1 cellular context compared by ENCODE assay signal in the genomic region with DNA sequence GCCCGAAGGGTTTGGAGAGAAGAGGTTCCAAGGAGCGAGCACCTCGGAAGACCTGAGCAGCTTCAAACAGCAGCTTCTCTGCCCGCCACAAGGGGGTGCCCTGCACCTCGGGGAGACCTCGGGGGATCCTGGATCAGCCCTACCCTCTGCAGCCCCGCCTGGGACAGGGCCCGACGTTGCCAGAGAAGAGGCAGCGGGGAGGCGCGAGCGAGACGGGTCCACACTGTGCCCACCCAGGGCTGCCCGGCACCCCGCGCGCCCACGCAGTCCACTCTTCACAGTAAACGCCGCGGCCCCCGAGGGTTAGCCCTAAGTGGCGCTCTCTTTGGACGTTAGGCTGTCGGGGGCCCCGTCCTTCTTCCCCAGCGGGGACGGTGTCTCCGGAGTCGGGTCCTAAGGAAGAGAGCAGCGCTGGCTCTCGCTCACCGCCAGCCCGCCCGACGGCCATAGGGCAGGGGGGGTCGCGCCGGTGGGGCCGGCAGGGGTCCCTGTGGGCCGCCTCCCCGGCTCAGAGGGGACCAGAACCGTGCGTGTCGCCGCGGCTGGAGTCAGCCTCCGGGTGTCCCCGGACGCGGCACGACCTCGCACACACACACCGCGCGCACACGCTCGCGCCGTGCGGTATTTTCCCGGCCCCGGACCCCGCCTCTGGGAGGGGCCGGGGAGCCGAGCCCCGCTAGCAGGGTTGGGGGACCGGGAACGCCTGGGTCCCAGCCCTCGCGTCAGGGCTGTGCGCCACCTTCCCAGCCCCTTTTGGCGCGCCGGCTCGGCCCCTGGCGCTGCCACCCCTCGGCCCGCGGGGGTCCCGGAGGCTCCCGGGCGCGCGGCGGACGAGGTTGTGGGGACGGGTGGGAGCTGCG.
TF ChIP-seq lines count a peak whose summit lies in the region.

No MANE protein-coding gene starts in this region.

TF ChIP-seq in HepG2, 621 proteins besides CTCF, POLR2A, EP300 and RAD21 (continued from another document and continues in another):
- TF ChIP-seq ZFP37 (CRISPR knock-in tag; IDR thresholded peaks at IDR 0.05; ENCODE audit: borderline replicate concordance) (no peak), REXO4 (CRISPR knock-in tag; IDR thresholded peaks at IDR 0.05; ENCODE audit: borderline replicate concordance) (no peak), SCMH1 (CRISPR knock-in tag; IDR thresholded peaks at IDR 0.05; ENCODE audit: borderline replicate concordance) (no peak), SMC3 (IDR thresholded peaks at IDR 0.05; ENCODE audit: low read length) (peak; percentile 67; the same call in 1 of the 2 replicates), ZNF230 (CRISPR knock-in tag; IDR thresholded peaks at IDR 0.05) (peak; percentile 88; the same call in 1 of the 2 replicates), DPF2 (CRISPR knock-in tag; IDR thresholded peaks at IDR 0.05; ENCODE audit: borderline replicate concordance, low read depth) (no peak), ZBTB7A (CRISPR knock-in tag; IDR thresholded peaks at IDR 0.05) (no peak), SNAPC2 (CRISPR knock-in tag; IDR thresholded peaks at IDR 0.05) (no peak), HES4 (CRISPR knock-in tag; IDR thresholded peaks at IDR 0.05; ENCODE audit: borderline replicate concordance) (0 out of 2 replicates have a peak, but pooled peaks have one; percentile 50), NFKBIZ (CRISPR knock-in tag; IDR thresholded peaks at IDR 0.05) (peak; percentile 31; the same call in 1 of the 2 replicates), IRF9 (CRISPR knock-in tag; IDR thresholded peaks at IDR 0.05; ENCODE audit: borderline replicate concordance) (0 out of 2 replicates have a peak, but pooled peaks have one; percentile 18), ASH2L (IDR thresholded peaks at IDR 0.05; ENCODE audit: insufficient read length, low read depth, low read length) (no peak), ZNF207 (IDR thresholded peaks at IDR 0.05; ENCODE audit: borderline replicate concordance) (no peak), SALL1 (CRISPR knock-in tag; IDR thresholded peaks at IDR 0.05) (peak; percentile 58; the same call in 1 of the 2 replicates), SOX6 (IDR thresholded peaks at IDR 0.05) (no peak), SOX6 (CRISPR knock-in tag; IDR thresholded peaks at IDR 0.05) (peak; percentile 53; the same call in 1 of the 2 replicates), KLF15 (CRISPR knock-in tag; IDR thresholded peaks at IDR 0.05; ENCODE audit: borderline replicate concordance) (peak; percentile 84; the same call in 1 of the 2 replicates), TCF12 (IDR thresholded peaks at IDR 0.05) (no peak), TCF12 (CRISPR knock-in tag; IDR thresholded peaks at IDR 0.05) (0 out of 2 replicates have a peak, but pooled peaks have one; percentile 34), ZNF564 (CRISPR knock-in tag; IDR thresholded peaks at IDR 0.05) (no peak), HMG20A (CRISPR knock-in tag; IDR thresholded peaks at IDR 0.05; ENCODE audit: borderline replicate concordance) (no peak), ZBTB10 (CRISPR knock-in tag; IDR thresholded peaks at IDR 0.05; ENCODE audit: borderline replicate concordance) (peak; percentile 93), ISL2 (CRISPR knock-in tag; IDR thresholded peaks at IDR 0.05) (peak; percentile 60), ZFP62 (CRISPR knock-in tag; IDR thresholded peaks at IDR 0.05) (0 out of 2 replicates have a peak, but pooled peaks have one; percentile 31), ZNF891 (CRISPR knock-in tag; IDR thresholded peaks at IDR 0.05) (no peak), ZNF713 (CRISPR knock-in tag; IDR thresholded peaks at IDR 0.05) (0 out of 2 replicates have a peak, but pooled peaks have one; percentile 27), HMGXB3 (CRISPR knock-in tag; IDR thresholded peaks at IDR 0.05; ENCODE audit: borderline replicate concordance) (0 out of 2 replicates have a peak, but pooled peaks have one; percentile 33), NFKB2 (CRISPR knock-in tag; IDR thresholded peaks at IDR 0.05; ENCODE audit: borderline replicate concordance) (peak; percentile 82; the same call in 1 of the 2 replicates), ZNF331 (CRISPR knock-in tag; IDR thresholded peaks at IDR 0.05) (peak; percentile 46; the same call in 1 of the 2 replicates), RNF2 (conservative IDR thresholded peaks at IDR 0.05; ENCODE audit: low read depth) (peak; percentile 55; the same call in 1 of the 2 replicates), ZNF775 (CRISPR knock-in tag; IDR thresholded peaks at IDR 0.05; ENCODE audit: borderline replicate concordance) (0 out of 2 replicates have a peak, but pooled peaks have one; percentile 42), MAFF (IDR thresholded peaks at IDR 0.05; ENCODE audit: low read depth, low read length) (no peak), MED1 (CRISPR knock-in tag; IDR thresholded peaks at IDR 0.05) (no peak), FOSL2 (CRISPR knock-in tag; IDR thresholded peaks at IDR 0.05) (peak; percentile 52), ATM (IDR thresholded peaks at IDR 0.05; ENCODE audit: borderline replicate concordance) (no peak), ADNP (CRISPR knock-in tag; IDR thresholded peaks at IDR 0.05) (peak; percentile 36; the same call in 1 of the 2 replicates)
- TF ChIP-seq, protein P1, sequence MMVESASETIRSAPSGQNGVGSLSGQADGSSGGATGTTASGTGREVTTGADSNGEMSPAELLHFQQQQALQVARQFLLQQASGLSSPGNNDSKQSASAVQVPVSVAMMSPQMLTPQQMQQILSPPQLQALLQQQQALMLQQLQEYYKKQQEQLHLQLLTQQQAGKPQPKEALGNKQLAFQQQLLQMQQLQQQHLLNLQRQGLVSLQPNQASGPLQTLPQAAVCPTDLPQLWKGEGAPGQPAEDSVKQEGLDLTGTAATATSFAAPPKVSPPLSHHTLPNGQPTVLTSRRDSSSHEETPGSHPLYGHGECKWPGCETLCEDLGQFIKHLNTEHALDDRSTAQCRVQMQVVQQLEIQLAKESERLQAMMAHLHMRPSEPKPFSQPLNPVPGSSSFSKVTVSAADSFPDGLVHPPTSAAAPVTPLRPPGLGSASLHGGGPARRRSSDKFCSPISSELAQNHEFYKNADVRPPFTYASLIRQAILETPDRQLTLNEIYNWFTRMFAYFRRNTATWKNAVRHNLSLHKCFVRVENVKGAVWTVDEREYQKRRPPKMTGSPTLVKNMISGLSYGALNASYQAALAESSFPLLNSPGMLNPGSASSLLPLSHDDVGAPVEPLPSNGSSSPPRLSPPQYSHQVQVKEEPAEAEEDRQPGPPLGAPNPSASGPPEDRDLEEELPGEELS (CRISPR knock-in tag; IDR thresholded peaks at IDR 0.05), result 0 out of 2 replicates have a peak, but pooled peaks have one; percentile 21
- TF ChIP-seq, protein P2, sequence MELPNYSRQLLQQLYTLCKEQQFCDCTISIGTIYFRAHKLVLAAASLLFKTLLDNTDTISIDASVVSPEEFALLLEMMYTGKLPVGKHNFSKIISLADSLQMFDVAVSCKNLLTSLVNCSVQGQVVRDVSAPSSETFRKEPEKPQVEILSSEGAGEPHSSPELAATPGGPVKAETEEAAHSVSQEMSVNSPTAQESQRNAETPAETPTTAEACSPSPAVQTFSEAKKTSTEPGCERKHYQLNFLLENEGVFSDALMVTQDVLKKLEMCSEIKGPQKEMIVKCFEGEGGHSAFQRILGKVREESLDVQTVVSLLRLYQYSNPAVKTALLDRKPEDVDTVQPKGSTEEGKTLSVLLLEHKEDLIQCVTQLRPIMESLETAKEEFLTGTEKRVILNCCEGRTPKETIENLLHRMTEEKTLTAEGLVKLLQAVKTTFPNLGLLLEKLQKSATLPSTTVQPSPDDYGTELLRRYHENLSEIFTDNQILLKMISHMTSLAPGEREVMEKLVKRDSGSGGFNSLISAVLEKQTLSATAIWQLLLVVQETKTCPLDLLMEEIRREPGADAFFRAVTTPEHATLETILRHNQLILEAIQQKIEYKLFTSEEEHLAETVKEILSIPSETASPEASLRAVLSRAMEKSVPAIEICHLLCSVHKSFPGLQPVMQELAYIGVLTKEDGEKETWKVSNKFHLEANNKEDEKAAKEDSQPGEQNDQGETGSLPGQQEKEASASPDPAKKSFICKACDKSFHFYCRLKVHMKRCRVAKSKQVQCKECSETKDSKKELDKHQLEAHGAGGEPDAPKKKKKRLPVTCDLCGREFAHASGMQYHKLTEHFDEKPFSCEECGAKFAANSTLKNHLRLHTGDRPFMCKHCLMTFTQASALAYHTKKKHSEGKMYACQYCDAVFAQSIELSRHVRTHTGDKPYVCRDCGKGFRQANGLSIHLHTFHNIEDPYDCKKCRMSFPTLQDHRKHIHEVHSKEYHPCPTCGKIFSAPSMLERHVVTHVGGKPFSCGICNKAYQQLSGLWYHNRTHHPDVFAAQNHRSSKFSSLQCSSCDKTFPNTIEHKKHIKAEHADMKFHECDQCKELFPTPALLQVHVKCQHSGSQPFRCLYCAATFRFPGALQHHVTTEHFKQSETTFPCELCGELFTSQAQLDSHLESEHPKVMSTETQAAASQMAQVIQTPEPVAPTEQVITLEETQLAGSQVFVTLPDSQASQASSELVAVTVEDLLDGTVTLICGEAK (IDR thresholded peaks at IDR 0.05), result no peak
- TF ChIP-seq, protein P2 (CRISPR knock-in tag; IDR thresholded peaks at IDR 0.05), result no peak
